9 cellular contexts compared by ENCODE assay signal in genomic region chr14:63470877-63471565, GRCh38.
DNase-seq lines count a peak whose midpoint lies in the region; ATAC-seq and TF ChIP-seq lines count a peak whose summit lies in the region.
"Had no signal": no experiment of that assay in that cellular context is flagged by ENCODE, and none has a peak within 500 bp of the region (broad histone marks: within the 10 kb centered on the region; RNA-seq: fewer than 3 reads in every experiment).

No MANE protein-coding gene starts in this region.

- no peaks in the 10 kb centered on the region for H3K9me3 ChIP-seq in Caco-2

- H3K36me3 ChIP-seq in Caco-2 (ENCODE audit: control insufficient read depth, insufficient read depth, low read length), result no peaks in the 10 kb centered on the region

- peaks cover 48% of the 10 kb centered on the region for H3K4me1 Mint-ChIP-seq in activated naive CD8-positive, alpha-beta T cell treated with anti-CD3 and anti-CD28 coated beads for 36 hours
- H3K4me1 Mint-ChIP-seq in mesothelial cell of epicardium, result peaks cover 36% of the 10 kb centered on the region
- H3K4me1 Mint-ChIP-seq in Caco-2 (ENCODE audit: low read depth, unreplicated experiment), result peaks cover 11% of the 10 kb centered on the region

- no peaks in the 10 kb centered on the region for H3K9me3 Mint-ChIP-seq in activated naive CD8-positive, alpha-beta T cell treated with anti-CD3 and anti-CD28 coated beads for 36 hours
- no peaks in the 10 kb centered on the region for H3K9me3 Mint-ChIP-seq in mesothelial cell of epicardium
- no peaks in the 10 kb centered on the region for H3K9me3 Mint-ChIP-seq in Caco-2 (ENCODE audit: unreplicated experiment)
- H3K9me3 Mint-ChIP-seq: nephron had no signal

- POLR2A ChIA-PET in Caco-2 (lab: Charles Lee), result no interaction called here

- no peak overlapping the region for H3K4me3 Mint-ChIP-seq in activated naive CD8-positive, alpha-beta T cell treated with anti-CD3 and anti-CD28 coated beads for 36 hours
- H3K4me3 Mint-ChIP-seq in mesothelial cell of epicardium, result no peak overlapping the region
- no peak overlapping the region for H3K4me3 Mint-ChIP-seq in Caco-2 (ENCODE audit: unreplicated experiment)
- H3K4me3 Mint-ChIP-seq: nephron had no signal

- no peak for TF ChIP-seq CTCF in mesothelial cell of epicardium (IDR thresholded peaks at IDR 0.05; ENCODE audit: unreplicated experiment)
- TF ChIP-seq CTCF in Caco-2 (IDR thresholded peaks at IDR 0.05; ENCODE audit: insufficient read depth in 1 of 2, low read depth in 1 of 2, low read length in 1 of 2, severe bottlenecking in 1 of 2, unreplicated experiment in 1 of 2), result no peak

- no peaks in the 10 kb centered on the region for H3K27me3 ChIP-seq in Caco-2 (replicated peaks; ENCODE audit: control insufficient read depth, insufficient read depth, low read length)

- no peak overlapping the region for H3K4me3 ChIP-seq in Caco-2 (ENCODE audit: low read depth, low read length)

- H3K36me3 Mint-ChIP-seq in activated naive CD8-positive, alpha-beta T cell treated with anti-CD3 and anti-CD28 coated beads for 36 hours, result peaks cover 2% of the 10 kb centered on the region
- H3K36me3 Mint-ChIP-seq in mesothelial cell of epicardium (no peaks in the 10 kb centered on the region), Caco-2 (ENCODE audit: insufficient read depth, unreplicated experiment) (no peaks in the 10 kb centered on the region)

- H3K4me1 ChIP-seq in Caco-2, result peaks cover 11% of the 10 kb centered on the region; the same call in 1 of the 2 replicates

- ATAC-seq in GM21423 (IDR thresholded peaks at IDR 0.05; ENCODE audit: unreplicated experiment) (peak; percentile 86), HG03558 (IDR thresholded peaks at IDR 0.05; ENCODE audit: extremely low read depth, unreplicated experiment) (peak; percentile 92)

- CTCF ChIA-PET in Caco-2 (lab: Charles Lee), result no interaction called here

- H3K27ac Mint-ChIP-seq in activated naive CD8-positive, alpha-beta T cell treated with anti-CD3 and anti-CD28 coated beads for 36 hours, result peak overlapping the region; percentile 44
- peak overlapping the region; percentile 80 for H3K27ac Mint-ChIP-seq in mesothelial cell of epicardium
- no peak overlapping the region for H3K27ac Mint-ChIP-seq in Caco-2 (ENCODE audit: unreplicated experiment)
- H3K27ac Mint-ChIP-seq: nephron had no signal

- DNase-seq in GM04503 (ENCODE audit: low read depth) (peak; percentile 39), mesothelial cell of epicardium (ENCODE audit: low spot score in 2 of 2, unreplicated experiment in 2 of 2) (no peak), Caco-2 (no peak), NCI-H748 treated with DMSO at 0.1 percent for 48 hours (lab: John Stamatoyannopoulos, UW) (no peak), NCI-H1417 (lab: John Stamatoyannopoulos, UW) (no peak)
- DNase-seq in activated naive CD8-positive, alpha-beta T cell treated with anti-CD3 and anti-CD28 coated beads for 36 hours, result no peak

- no peaks in the 10 kb centered on the region for H3K27me3 Mint-ChIP-seq in activated naive CD8-positive, alpha-beta T cell treated with anti-CD3 and anti-CD28 coated beads for 36 hours
- H3K27me3 Mint-ChIP-seq in mesothelial cell of epicardium (ENCODE audit: low read depth) (no peaks in the 10 kb centered on the region), Caco-2 (ENCODE audit: insufficient read depth, unreplicated experiment) (no peaks in the 10 kb centered on the region)

- intact Hi-C loops in Caco-2 (cut with micrococcal nuclease; ENCODE audit: unreplicated experiment), result no loop called here

- no TSS peak for BruUV-seq in Caco-2 (replicated peaks; lab: Mats Ljungman, UMichigan)
